In genomic region chr13:96285729-96286128, GRCh38 we compare ENCODE assay signal across 36 cellular contexts.
"Had no signal": no experiment of that assay in that cellular context is flagged by ENCODE, and none has a peak within 500 bp of the region (broad histone marks: within the 10 kb centered on the region; RNA-seq: fewer than 3 reads in every experiment).

No MANE protein-coding gene starts in this region.

- FAIRE-seq: bronchial epithelial cell, TTC549 had no signal

- H3K4me1 Mint-ChIP-seq: activated B cell treated with CpG ODN at 0.5 μM for 24 hours; activated CD4-positive, alpha-beta T cell treated with anti-CD3 and anti-CD28 coated beads, Interleukin-2, amount 10 ng/mL, durations not matched to agents 24 days and 14 days; activated naive CD4-positive, alpha-beta T cell treated with anti-CD3 and anti-CD28 coated beads, Interleukin-2, amount 10 ng/mL, durations not matched to agents 7 days and 5 days; activated naive CD4-positive, alpha-beta T cell treated with anti-CD3 and anti-CD28 coated beads, Interleukin-2, amount 50 U/mL, for 24 hours; activated naive CD8-positive, alpha-beta T cell treated with anti-CD3 and anti-CD28 coated beads, Interleukin-2, amount 10 ng/mL, durations not matched to agents 7 days and 5 days; activated naive CD8-positive, alpha-beta T cell treated with anti-CD3 and anti-CD28 coated beads, Interleukin-2, amount 50 U/mL, for 24 hours; brain had no signal

- H3K4me3 ChIP-seq: ascending aorta, cardiac muscle cell had no signal

- H3K36me3 Mint-ChIP-seq: activated CD4-positive, alpha-beta memory T cell treated with anti-CD3 and anti-CD28 coated beads for 36 hours; activated naive CD4-positive, alpha-beta T cell treated with anti-CD3 and anti-CD28 coated beads, Interleukin-2, amount 10 ng/mL, durations not matched to agents 7 days and 5 days; activated naive CD4-positive, alpha-beta T cell treated with anti-CD3 and anti-CD28 coated beads, Interleukin-2, amount 50 U/mL, for 24 hours; activated naive CD8-positive, alpha-beta T cell; activated naive CD8-positive, alpha-beta T cell treated with anti-CD3 and anti-CD28 coated beads, Interleukin-2, amount 10 ng/mL, durations not matched to agents 7 days and 5 days; brain had no signal

- ATAC-seq: activated CD8-positive, alpha-beta T cell treated with anti-CD3 and anti-CD28 coated beads for 36 hours; activated naive CD8-positive, alpha-beta T cell treated with anti-CD3 and anti-CD28 coated beads, Interleukin-2, amount 50 U/mL, for 24 hours; activated T-cell treated with anti-CD3 and anti-CD28 coated beads, Interleukin-2, amount 50 U/mL, for 4 hours; activated T-cell treated with anti-CD3 and anti-CD28 coated beads, Interleukin-2, amount 50 U/mL, for 72 hours had no signal

- H3K9me3 Mint-ChIP-seq: activated B cell treated with CpG ODN at 0.5 μM for 24 hours; activated CD4-positive, alpha-beta memory T cell treated with anti-CD3 and anti-CD28 coated beads for 36 hours; activated CD4-positive, alpha-beta T cell treated with anti-CD3 and anti-CD28 coated beads, Interleukin-2, amount 10 ng/mL, durations not matched to agents 24 days and 14 days; activated T-cell treated with anti-CD3 and anti-CD28 coated beads, Interleukin-2, amount 50 U/mL, for 4 hours; activated T-helper 1 cell treated with anti-CD3 and anti-CD28 coated beads, Interleukin-12 subunit alpha, Interleukin-12 subunit beta, Interleukin-2, Interleukin-4 antibody, amounts not matched to agents 30 ng/mL and 10 ng/mL and 1 ng/mL, durations not matched to agents 14 hours and 24 hours and 36 hours; brain; T-helper 1 cell treated with Interleukin-12 subunit alpha and Interleukin-12 subunit beta and Interleukin-4 antibody, amounts not matched to agents 30 μg/mL and 1 μg/mL, for 36 hours had no signal

- H3K4me1 ChIP-seq: ascending aorta had no signal

- H3K27ac ChIP-seq: ascending aorta, cardiac muscle cell, VCaP had no signal

- H3K4me3 Mint-ChIP-seq: activated B cell treated with CpG ODN at 0.5 μM for 24 hours; activated CD4-positive, alpha-beta memory T cell treated with anti-CD3 and anti-CD28 coated beads for 36 hours; activated CD4-positive, alpha-beta T cell treated with anti-CD3 and anti-CD28 coated beads, Interleukin-2, amount 10 ng/mL, durations not matched to agents 24 days and 14 days; activated CD8-positive, alpha-beta T cell treated with anti-CD3 and anti-CD28 coated beads for 36 hours; activated naive CD4-positive, alpha-beta T cell treated with anti-CD3 and anti-CD28 coated beads, Interleukin-2, amount 10 ng/mL, durations not matched to agents 7 days and 5 days; activated naive CD4-positive, alpha-beta T cell treated with anti-CD3 and anti-CD28 coated beads, Interleukin-2, amount 50 U/mL, for 24 hours; activated naive CD8-positive, alpha-beta T cell; activated naive CD8-positive, alpha-beta T cell treated with anti-CD3 and anti-CD28 coated beads, Interleukin-2, amount 10 ng/mL, durations not matched to agents 7 days and 5 days; activated naive CD8-positive, alpha-beta T cell treated with anti-CD3 and anti-CD28 coated beads, Interleukin-2, amount 50 U/mL, for 24 hours; activated T-cell treated with anti-CD3 and anti-CD28 coated beads, Interleukin-2, amount 50 U/mL, for 4 hours; activated T-cell treated with anti-CD3 and anti-CD28 coated beads, Interleukin-2, amount 50 U/mL, for 72 hours; activated T-helper 1 cell treated with anti-CD3 and anti-CD28 coated beads, Interleukin-12 subunit alpha, Interleukin-12 subunit beta, Interleukin-2, Interleukin-4 antibody, amounts not matched to agents 30 ng/mL and 10 ng/mL and 1 ng/mL, durations not matched to agents 14 hours and 24 hours and 36 hours; brain; T-helper 1 cell treated with Interleukin-12 subunit alpha and Interleukin-12 subunit beta and Interleukin-4 antibody, amounts not matched to agents 30 μg/mL and 1 μg/mL, for 36 hours; T-helper 2 cell treated with Interferon-gamma antibody and Interleukin-4, amounts not matched to agents 5 μg/mL and 100 μg/mL, for 36 hours had no signal

- H3K36me3 ChIP-seq: ascending aorta, cardiac muscle cell had no signal

- H3K27ac Mint-ChIP-seq: activated B cell treated with CpG ODN at 0.5 μM for 24 hours; activated CD4-positive, alpha-beta memory T cell treated with anti-CD3 and anti-CD28 coated beads for 36 hours; activated CD4-positive, alpha-beta T cell treated with anti-CD3 and anti-CD28 coated beads, Interleukin-2, amount 10 ng/mL, durations not matched to agents 24 days and 14 days; activated CD8-positive, alpha-beta T cell treated with anti-CD3 and anti-CD28 coated beads for 36 hours; activated naive CD4-positive, alpha-beta T cell treated with anti-CD3 and anti-CD28 coated beads, Interleukin-2, amount 10 ng/mL, durations not matched to agents 7 days and 5 days; activated naive CD4-positive, alpha-beta T cell treated with anti-CD3 and anti-CD28 coated beads, Interleukin-2, amount 50 U/mL, for 24 hours; activated naive CD8-positive, alpha-beta T cell; activated naive CD8-positive, alpha-beta T cell treated with anti-CD3 and anti-CD28 coated beads, Interleukin-2, amount 10 ng/mL, durations not matched to agents 7 days and 5 days; activated naive CD8-positive, alpha-beta T cell treated with anti-CD3 and anti-CD28 coated beads, Interleukin-2, amount 50 U/mL, for 24 hours; activated T-cell treated with anti-CD3 and anti-CD28 coated beads, Interleukin-2, amount 50 U/mL, for 72 hours; activated T-helper 1 cell treated with anti-CD3 and anti-CD28 coated beads, Interleukin-12 subunit alpha, Interleukin-12 subunit beta, Interleukin-2, Interleukin-4 antibody, amounts not matched to agents 30 ng/mL and 10 ng/mL and 1 ng/mL, durations not matched to agents 14 hours and 24 hours and 36 hours; activated T-helper 2 cell treated with anti-CD3 and anti-CD28 coated beads, Interferon-gamma antibody, Interleukin-2, Interleukin-4, amounts not matched to agents 10 μg/mL and 5 μg/mL and 100 μg/mL, durations not matched to agents 14 hours and 24 hours and 36 hours; brain; T-helper 1 cell treated with Interleukin-12 subunit alpha and Interleukin-12 subunit beta and Interleukin-4 antibody, amounts not matched to agents 30 μg/mL and 1 μg/mL, for 36 hours; T-helper 2 cell treated with Interferon-gamma antibody and Interleukin-4, amounts not matched to agents 5 μg/mL and 100 μg/mL, for 36 hours had no signal

- H3K27me3 Mint-ChIP-seq: activated B cell treated with CpG ODN at 0.5 μM for 24 hours; activated CD4-positive, alpha-beta memory T cell treated with anti-CD3 and anti-CD28 coated beads for 36 hours; activated CD4-positive, alpha-beta T cell treated with anti-CD3 and anti-CD28 coated beads, Interleukin-2, amount 10 ng/mL, durations not matched to agents 24 days and 14 days; activated CD8-positive, alpha-beta T cell treated with anti-CD3 and anti-CD28 coated beads for 36 hours; activated naive CD4-positive, alpha-beta T cell treated with anti-CD3 and anti-CD28 coated beads, Interleukin-2, amount 10 ng/mL, durations not matched to agents 7 days and 5 days; activated naive CD4-positive, alpha-beta T cell treated with anti-CD3 and anti-CD28 coated beads, Interleukin-2, amount 50 U/mL, for 24 hours; activated naive CD8-positive, alpha-beta T cell; activated naive CD8-positive, alpha-beta T cell treated with anti-CD3 and anti-CD28 coated beads, Interleukin-2, amount 10 ng/mL, durations not matched to agents 7 days and 5 days; activated naive CD8-positive, alpha-beta T cell treated with anti-CD3 and anti-CD28 coated beads, Interleukin-2, amount 50 U/mL, for 24 hours; brain had no signal

- DNase-seq: activated B cell treated with CpG ODN at 0.5 μM for 24 hours; activated CD4-positive, alpha-beta memory T cell treated with anti-CD3 and anti-CD28 coated beads for 36 hours; activated CD4-positive, alpha-beta T cell treated with anti-CD3 and anti-CD28 coated beads for 4 hours; activated CD4-positive, alpha-beta T cell treated with anti-CD3 and anti-CD28 coated beads, Interleukin-2, amount 10 ng/mL, durations not matched to agents 24 days and 14 days; activated CD4-positive, alpha-beta T cell treated with anti-CD3 and anti-CD28 coated beads, Interleukin-2, amount 50 U/mL, for 1 hour; activated CD4-positive, alpha-beta T cell treated with anti-CD3 and anti-CD28 coated beads, Interleukin-2, amount 50 U/mL, for 4 hours; activated CD4-positive, CD25-positive, alpha-beta regulatory T cell treated with anti-CD3 and anti-CD28 coated beads, Interleukin-2, amount 50 U/mL, for 72 hours; activated CD8-positive, alpha-beta memory T cell treated with anti-CD3 and anti-CD28 coated beads, Interleukin-2, amount 50 U/mL, for 4 hours; activated CD8-positive, alpha-beta T cell treated with anti-CD3 and anti-CD28 coated beads for 36 hours; activated effector memory CD4-positive, alpha-beta T cell treated with Interleukin-2 at 50 U/mL for 16 hours; activated gamma-delta T cell; activated naive CD4-positive, alpha-beta T cell treated with anti-CD3 and anti-CD28 coated beads, Interleukin-2, amount 10 ng/mL, durations not matched to agents 7 days and 5 days; activated naive CD4-positive, alpha-beta T cell treated with Interleukin-2 at 50 U/mL for 16 hours; activated naive CD8-positive, alpha-beta T cell treated with anti-CD3 and anti-CD28 coated beads, Interleukin-2, amount 10 ng/mL, durations not matched to agents 7 days and 5 days; activated naive CD8-positive, alpha-beta T cell treated with anti-CD3 and anti-CD28 coated beads, Interleukin-2, amount 50 U/mL, for 24 hours; activated T-cell treated with anti-CD3 and anti-CD28 coated beads for 4 hours; activated T-cell treated with anti-CD3 and anti-CD28 coated beads, Interleukin-2, amount 50 U/mL, for 1 hour; activated T-cell treated with anti-CD3 and anti-CD28 coated beads, Interleukin-2, amount 50 U/mL, for 4 hours; activated T-cell treated with anti-CD3 and anti-CD28 coated beads, Interleukin-2, amount 50 U/mL, for 72 hours; amygdala; anterior cingulate cortex; central memory CD4-positive, alpha-beta T cell; T-helper 2 cell; T-helper 9 cell had no signal

- H3K9me3 ChIP-seq: ascending aorta had no signal

- H3K27me3 ChIP-seq: ascending aorta, cardiac muscle cell had no signal
